In genomic region chr20:9710685-9711084, GRCh38 we compare ENCODE assay signal across 29 cellular contexts.
"Had no signal": no experiment of that assay in that cellular context is flagged by ENCODE, and none has a peak within 500 bp of the region (broad histone marks: within the 10 kb centered on the region; RNA-seq: fewer than 3 reads in every experiment).

No MANE protein-coding gene starts in this region.

- H3K36me3 Mint-ChIP-seq: stimulated activated effector memory CD8-positive, alpha-beta T cell treated with anti-CD3 and anti-CD28 coated beads, Interleukin-12 subunit alpha, Interleukin-12 subunit beta, amount 100 ng/mL, for 72 hours; stimulated activated memory B cell treated with anti-CD40 and anti-IgM and Interleukin-4, amounts not matched to agents 10 μg/mL and 1 μg/mL and 100 μg/mL, for 72 hours; stimulated activated naive B cell treated with anti-CD40 and anti-IgM and Interleukin-4, amounts not matched to agents 10 μg/mL and 1 μg/mL and 100 μg/mL, for 72 hours; type B pancreatic cell had no signal

- H3K4me3 ChIP-seq: stomach, suprapubic skin, testis, thoracic aorta, thyroid gland, tibial artery, tibial nerve, transverse colon, upper lobe of left lung, upper lobe of right lung, uterus, vagina had no signal

- H3K4me3 Mint-ChIP-seq: stimulated activated effector memory CD8-positive, alpha-beta T cell treated with anti-CD3 and anti-CD28 coated beads, Interleukin-12 subunit alpha, Interleukin-12 subunit beta, amount 100 ng/mL, for 72 hours; stimulated activated memory B cell treated with anti-CD40 and anti-IgM and Interleukin-4, amounts not matched to agents 10 μg/mL and 1 μg/mL and 100 μg/mL, for 72 hours; stimulated activated naive B cell treated with anti-CD40 and anti-IgM and Interleukin-4, amounts not matched to agents 10 μg/mL and 1 μg/mL and 100 μg/mL, for 72 hours; stimulated activated naive CD8-positive, alpha-beta T cell treated with anti-CD3 and anti-CD28 coated beads, Interleukin-15, amount 100 ng/mL, for 72 hours; stimulated activated naive CD8-positive, alpha-beta T cell treated with anti-CD3 and anti-CD28 coated beads, Interleukin-15, Interleukin-2, amounts not matched to agents 100 ng/mL and 50 ng/mL, for 24 hours; type B pancreatic cell had no signal

- ATAC-seq: stimulated activated effector memory CD8-positive, alpha-beta T cell treated with anti-CD3 and anti-CD28 coated beads, Interleukin-12 subunit alpha, Interleukin-12 subunit beta, amount 100 ng/mL, for 72 hours; stimulated activated memory B cell treated with anti-CD40 and anti-IgM and Interleukin-4, amounts not matched to agents 10 μg/mL and 1 μg/mL and 100 μg/mL, for 72 hours; stimulated activated naive B cell treated with anti-CD40 and anti-IgM and Interleukin-4, amounts not matched to agents 10 μg/mL and 1 μg/mL and 100 μg/mL, for 72 hours; stimulated activated naive CD8-positive, alpha-beta T cell treated with anti-CD3 and anti-CD28 coated beads, Interleukin-15, amount 100 ng/mL, for 72 hours; stimulated activated naive CD8-positive, alpha-beta T cell treated with anti-CD3 and anti-CD28 coated beads, Interleukin-15, Interleukin-2, amounts not matched to agents 100 U/mL and 50 U/mL, for 24 hours; upper lobe of right lung had no signal

- H3K27me3 ChIP-seq: stomach, suprapubic skin, testis, thyroid gland, tibial artery, tibial nerve, transverse colon, upper lobe of left lung, upper lobe of right lung, uterus, vagina had no signal

- H3K27ac ChIP-seq: stomach, suprapubic skin, testis, thoracic aorta, thyroid gland, tibial artery, tibial nerve, transverse colon, upper lobe of left lung, upper lobe of right lung, uterus, vagina had no signal

- H3K27me3 Mint-ChIP-seq: stimulated activated memory B cell treated with anti-CD40 and anti-IgM and Interleukin-4, amounts not matched to agents 10 μg/mL and 1 μg/mL and 100 μg/mL, for 72 hours; stimulated activated naive CD8-positive, alpha-beta T cell treated with anti-CD3 and anti-CD28 coated beads, Interleukin-15, amount 100 ng/mL, for 72 hours; stimulated activated naive CD8-positive, alpha-beta T cell treated with anti-CD3 and anti-CD28 coated beads, Interleukin-15, Interleukin-2, amounts not matched to agents 100 ng/mL and 50 ng/mL, for 24 hours had no signal

- H3K4me1 ChIP-seq: stomach, suprapubic skin, testis, thyroid gland, tibial artery, tibial nerve, transverse colon, upper lobe of left lung, upper lobe of right lung, uterus, vagina had no signal

- H3K27ac Mint-ChIP-seq: stimulated activated effector memory CD8-positive, alpha-beta T cell treated with anti-CD3 and anti-CD28 coated beads, Interleukin-12 subunit alpha, Interleukin-12 subunit beta, amount 100 ng/mL, for 72 hours; stimulated activated memory B cell treated with anti-CD40 and anti-IgM and Interleukin-4, amounts not matched to agents 10 μg/mL and 1 μg/mL and 100 μg/mL, for 72 hours; stimulated activated naive B cell treated with anti-CD40 and anti-IgM and Interleukin-4, amounts not matched to agents 10 μg/mL and 1 μg/mL and 100 μg/mL, for 72 hours; stimulated activated naive CD8-positive, alpha-beta T cell treated with anti-CD3 and anti-CD28 coated beads, Interleukin-15, amount 100 ng/mL, for 72 hours; stimulated activated naive CD8-positive, alpha-beta T cell treated with anti-CD3 and anti-CD28 coated beads, Interleukin-15, Interleukin-2, amounts not matched to agents 100 ng/mL and 50 ng/mL, for 24 hours; type B pancreatic cell had no signal

- H3K9me3 Mint-ChIP-seq: stimulated activated naive B cell treated with anti-CD40 and anti-IgM and Interleukin-4, amounts not matched to agents 10 μg/mL and 1 μg/mL and 100 μg/mL, for 72 hours; type B pancreatic cell had no signal

- DNase-seq: stimulated activated CD4-positive, alpha-beta T cell treated with anti-CD3 and anti-CD28 coated beads, Interleukin-2, amount 100 ng/mL, for 48 hours; stimulated activated CD4-positive, alpha-beta T cell treated with anti-CD3 and anti-CD28 coated beads, Interleukin-4, amount 100 ng/mL, for 1 hour; stimulated activated CD4-positive, alpha-beta T cell treated with anti-CD3 and anti-CD28 coated beads, Interleukin-4, amount 100 ng/mL, for 24 hours; stimulated activated CD4-positive, alpha-beta T cell treated with anti-CD3 and anti-CD28 coated beads, Interleukin-4, amount 100 ng/mL, for 4 hours; stimulated activated CD8-positive, alpha-beta memory T cell treated with anti-CD3 and anti-CD28 coated beads, Interleukin-4, amount 100 ng/mL, for 48 hours; stimulated activated naive B cell treated with anti-CD40 and anti-IgM and Interleukin-4, amounts not matched to agents 10 μg/mL and 1 μg/mL and 100 μg/mL, for 72 hours; stimulated activated naive CD4-positive, alpha-beta T cell; stimulated activated naive CD4-positive, alpha-beta T cell treated with Interleukin-2 at 50 U/mL for 16 hours; stimulated activated naive CD8-positive, alpha-beta T cell treated with anti-CD3 and anti-CD28 coated beads, Interleukin-15, amount 100 ng/mL, for 72 hours; stimulated activated naive CD8-positive, alpha-beta T cell treated with anti-CD3 and anti-CD28 coated beads, Interleukin-15, Interleukin-2, amounts not matched to agents 100 U/mL and 50 U/mL, for 24 hours; stomach; substantia nigra; testis; thyroid gland; tibial artery; transverse colon; trophoblast cell; upper lobe of left lung; upper lobe of right lung; uterus had no signal

- H3K9me3 ChIP-seq: stomach, suprapubic skin, testis, thoracic aorta, thyroid gland, tibial artery, tibial nerve, transverse colon, upper lobe of left lung, upper lobe of right lung, uterus, vagina had no signal

- H3K36me3 ChIP-seq: stomach, suprapubic skin, thoracic aorta, thyroid gland, tibial artery, tibial nerve, transverse colon, upper lobe of left lung, upper lobe of right lung, uterus, vagina had no signal

- H3K4me1 Mint-ChIP-seq: stimulated activated effector memory CD8-positive, alpha-beta T cell treated with anti-CD3 and anti-CD28 coated beads, Interleukin-12 subunit alpha, Interleukin-12 subunit beta, amount 100 ng/mL, for 72 hours; stimulated activated memory B cell treated with anti-CD40 and anti-IgM and Interleukin-4, amounts not matched to agents 10 μg/mL and 1 μg/mL and 100 μg/mL, for 72 hours; stimulated activated naive B cell treated with anti-CD40 and anti-IgM and Interleukin-4, amounts not matched to agents 10 μg/mL and 1 μg/mL and 100 μg/mL, for 72 hours; stimulated activated naive CD8-positive, alpha-beta T cell treated with anti-CD3 and anti-CD28 coated beads, Interleukin-15, amount 100 ng/mL, for 72 hours had no signal

- FAIRE-seq: urothelium cell line had no signal
